Comparison of ENCODE assay signal across 15 cellular contexts in the genomic region with DNA sequence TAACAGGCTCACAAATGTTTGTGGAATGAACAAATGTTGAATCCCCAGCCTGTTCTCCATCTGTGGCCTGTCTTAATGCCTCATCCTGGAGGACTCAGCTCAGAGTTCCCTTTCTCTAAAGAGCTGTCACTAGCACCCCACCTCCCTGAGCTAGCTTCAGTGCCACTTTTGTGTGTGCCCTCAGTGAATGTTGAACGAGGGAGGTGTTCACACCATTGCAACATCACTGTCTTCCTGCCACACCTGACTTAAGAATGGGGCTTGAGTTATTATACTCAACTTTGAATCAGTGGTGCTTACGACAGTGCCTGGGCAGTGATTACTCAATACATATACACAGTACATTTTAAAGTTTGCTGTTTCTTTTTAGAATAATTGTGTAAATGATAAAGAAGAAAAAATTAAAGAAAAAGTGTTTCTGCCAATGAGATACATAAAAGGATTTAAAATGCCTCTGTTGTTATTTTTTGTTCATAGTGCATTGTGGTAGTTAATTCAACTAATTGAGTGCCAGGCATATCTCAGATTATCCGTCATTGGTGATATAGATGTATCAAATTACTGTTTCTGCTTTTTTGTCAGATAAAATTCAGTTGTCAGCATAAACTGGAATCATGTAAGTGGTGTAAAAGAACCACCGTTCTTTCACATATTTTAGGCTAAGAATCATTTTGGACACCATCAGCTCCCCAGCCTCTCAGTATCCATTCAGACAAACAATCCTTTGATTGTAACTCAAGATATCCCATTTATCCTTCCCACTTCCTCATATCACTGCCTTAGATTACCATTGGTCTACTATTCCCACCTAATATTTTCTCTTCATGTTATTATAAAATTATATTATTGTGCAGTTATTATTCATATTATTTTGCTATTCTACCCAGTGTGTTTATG.
A peak's percentile ranks its signal among the peaks of the same experiment; 100 is the strongest.
DNase-seq lines count a peak whose midpoint lies in the region; ATAC-seq, FAIRE-seq and TF ChIP-seq lines count a peak whose summit lies in the region.
"Had no signal": no experiment of that assay in that cellular context is flagged by ENCODE, and none has a peak within 500 bp of the region (broad histone marks: within the 10 kb centered on the region; RNA-seq: fewer than 3 reads in every experiment).

No MANE protein-coding gene starts in this region.

- RAD21 ChIA-PET in HCT116 (lab: Charles Lee; ENCODE audit: low non-redundant PET in 1 of 2, low total read pairs in 2 of 2, uncharacterized antibody in 2 of 2, unreplicated experiment in 2 of 2), result no interaction called here

- no peaks in the 10 kb centered on the region for H3K79me2 ChIP-seq in HCT116 (ENCODE audit: insufficient read depth, low read length)
- peaks cover 2% of the 10 kb centered on the region for H3K79me2 ChIP-seq in hepatocyte

- H3K36me3 ChIP-seq in HCT116 (ENCODE audit: control insufficient read depth in 1 of 2, insufficient read depth in 2 of 2, low read length in 2 of 2) (no peaks in the 10 kb centered on the region), hepatocyte (replicated peaks; ENCODE audit: insufficient read depth, low read depth) (no peaks in the 10 kb centered on the region), small intestine (ENCODE audit: control insufficient read depth in 2 of 2, insufficient read depth in 2 of 2, low read length in 2 of 2) (no peaks in the 10 kb centered on the region)
- H3K36me3 ChIP-seq: HAP-1 had no signal

- no peak for FAIRE-seq in small intestine (lab: Jason Lieb, UNC)
- FAIRE-seq: GM12878 had no signal

- no peaks in the 10 kb centered on the region for H4K20me1 ChIP-seq in HCT116 (ENCODE audit: insufficient read depth)
- H4K20me1 ChIP-seq in hepatocyte (ENCODE audit: insufficient read depth, poor library complexity, severe bottlenecking), result no peaks in the 10 kb centered on the region

- H2AFZ ChIP-seq in HCT116 (ENCODE audit: low read depth, low read length, poor library complexity, severe bottlenecking), result peak overlapping the region; percentile 9
- no peak overlapping the region for H2AFZ ChIP-seq in hepatocyte

- 58% methylated on average over 4 of the region's 4 CpGs for WGBS in hepatocyte (ENCODE audit: low lambda C conversion rate, missing lambda C conversion rate)
- WGBS in small intestine, 3 donors, result 59 to 72% (median 61%) methylated on average over 4 of the region's 4 CpGs

- no peak overlapping the region for H3K9ac ChIP-seq in HCT116 (ENCODE audit: low read length)

- peaks cover 10 to 15% of the 10 kb centered on the region in 2 experiments for H3K4me1 ChIP-seq in HCT116 (ENCODE audit: control insufficient read depth in 1 of 2, insufficient read depth in 2 of 2, low read length in 2 of 2)
- H3K4me1 ChIP-seq in hepatocyte (ENCODE audit: insufficient read depth), result peaks cover 19% of the 10 kb centered on the region
- peaks cover 0 to 3% of the 10 kb centered on the region in 2 donors for H3K4me1 ChIP-seq in small intestine (ENCODE audit: control insufficient read depth in 2 of 2, insufficient read depth in 1 of 2, low read depth in 1 of 2, low read length in 1 of 2)
- H3K4me1 ChIP-seq: HAP-1 had no signal

- no peak overlapping the region for H3K27ac ChIP-seq in HCT116 (ENCODE audit: low read depth, low read length)
- H3K27ac ChIP-seq in hepatocyte, result peak overlapping the region; percentile 49
- no peak overlapping the region for H3K27ac ChIP-seq in small intestine (ENCODE audit: low read depth in 1 of 2, low read length in 1 of 2)
- H3K27ac ChIP-seq: C4-2B had no signal

- H3K9me2 ChIP-seq in HCT116 (ENCODE audit: insufficient read depth) (no peaks in the 10 kb centered on the region; the same call in 1 of the 2 replicates), hepatocyte (replicated peaks; ENCODE audit: insufficient read depth) (no peaks in the 10 kb centered on the region)

- no TSS peak for BruUV-seq in HCT116 (replicated peaks; lab: Mats Ljungman, UMichigan)

- H3K4me2 ChIP-seq in HCT116 (ENCODE audit: low read length) (peak overlapping the region; percentile 36), hepatocyte (no peak overlapping the region)

- POLR2A ChIA-PET in HCT116 (lab: Charles Lee), result no interaction called here

- CTCF ChIA-PET in HCT116 (lab: Charles Lee), result no interaction called here

- H3K9me3 ChIP-seq in HCT116 (ENCODE audit: control insufficient read depth in 1 of 2, insufficient read depth in 1 of 2, low read depth in 1 of 2, low read length in 2 of 2) (no peaks in the 10 kb centered on the region), hepatocyte (ENCODE audit: low read depth) (no peaks in the 10 kb centered on the region), small intestine (ENCODE audit: control insufficient read depth, low read depth) (no peaks in the 10 kb centered on the region)

- no peak for TF ChIP-seq CTCF in HCT116 (IDR thresholded peaks at IDR 0.05 in 2 of 3, conservative IDR thresholded peaks at IDR 0.05 in 1 of 3; ENCODE audit: borderline replicate concordance in 1 of 3, insufficient read depth in 1 of 3, low read depth in 2 of 3, low read length in 2 of 3)
- TF ChIP-seq CTCF in hepatocyte (IDR thresholded peaks at IDR 0.05; ENCODE audit: poor library complexity), result no peak

- H3K4me3 ChIP-seq in HCT116 (replicated peaks in 1 of 2; ENCODE audit: low read depth in 1 of 2, low read length in 2 of 2) (no peak overlapping the region), hepatocyte (no peak overlapping the region), small intestine (ENCODE audit: low read depth in 1 of 2, low read length in 2 of 2) (no peak overlapping the region)
- H3K4me3 ChIP-seq: GM12878, HAP-1 had no signal

- intact Hi-C loops in HCT116 (cut with micrococcal nuclease), result no loop called here
- intact Hi-C loops in left colon (cut with DNase I, micrococcal nuclease), result no loop called here

- no peak for TF ChIP-seq RAD21 in HCT116 (IDR thresholded peaks at IDR 0.05; ENCODE audit: low read depth)

- H3K27me3 ChIP-seq in HCT116 (ENCODE audit: insufficient read depth, low read length), result no peaks in the 10 kb centered on the region
- no peaks in the 10 kb centered on the region for H3K27me3 ChIP-seq in hepatocyte
- H3K27me3 ChIP-seq in small intestine (ENCODE audit: control insufficient read depth in 2 of 2, insufficient read depth in 2 of 2, low read length in 2 of 2), result no peaks in the 10 kb centered on the region

- no peak for TF ChIP-seq POLR2A in HCT116 (IDR thresholded peaks at IDR 0.05; ENCODE audit: borderline replicate concordance, extremely low read depth, insufficient read depth, insufficient read length)

- no peak for DNase-seq in HCT116 (ENCODE audit: low read depth, low spot score)
- peak; percentile 5 for DNase-seq in SW480 (ENCODE audit: low spot score)
- peak; percentile 36 for DNase-seq in hepatocyte (ENCODE audit: low spot score)
- peak; percentile 29 for DNase-seq in small intestine
- DNase-seq in AG20443 (ENCODE audit: low spot score), result no peak
- no peak for DNase-seq in AML-193 (lab: John Stamatoyannopoulos, UW)
- DNase-seq in left colon, result no peak
- DNase-seq: activated CD4-positive, alpha-beta T cell treated with anti-CD3 and anti-CD28 coated beads, Interleukin-2, amount 10 ng/mL, durations not matched to agents 24 days and 14 days; activated naive CD8-positive, alpha-beta T cell treated with anti-CD3 and anti-CD28 coated beads, Interleukin-2, amount 10 ng/mL, durations not matched to agents 7 days and 5 days; activated T-cell treated with anti-CD3 and anti-CD28 coated beads, Interleukin-2, amount 50 U/mL, for 4 hours; NCI-H2107; SHP77 treated with DMSO at 0.1 percent for 48 hours had no signal

- ATAC-seq in HCT116, result no peak
- ATAC-seq in left colon, result no peak
- ATAC-seq: activated T-cell treated with anti-CD3 and anti-CD28 coated beads, Interleukin-2, amount 50 U/mL, for 4 hours; GM12878 had no signal

TF ChIP-seq in HCT116, 20 proteins besides CTCF, POLR2A, EP300 and RAD21:
- TF ChIP-seq CEBPB (IDR thresholded peaks at IDR 0.05; ENCODE audit: low read depth) (peak; percentile 61), POLR2AphosphoS5 (IDR thresholded peaks at IDR 0.05; ENCODE audit: low read depth, low read length) (no peak)
TF ChIP-seq in HCT116: peak in this region for 1.

Comparison
In these comparisons a context has a peak if more than half of its experiments do, and no peak if none do; other contexts are left out.
1. DNase-seq: peak in SW480 (single experiment), hepatocyte (single experiment) and small intestine (single experiment); none in HCT116 (single experiment), AG20443 (single experiment), AML-193 (0 of 2) and left colon (0 of 2).